In the genomic region with DNA sequence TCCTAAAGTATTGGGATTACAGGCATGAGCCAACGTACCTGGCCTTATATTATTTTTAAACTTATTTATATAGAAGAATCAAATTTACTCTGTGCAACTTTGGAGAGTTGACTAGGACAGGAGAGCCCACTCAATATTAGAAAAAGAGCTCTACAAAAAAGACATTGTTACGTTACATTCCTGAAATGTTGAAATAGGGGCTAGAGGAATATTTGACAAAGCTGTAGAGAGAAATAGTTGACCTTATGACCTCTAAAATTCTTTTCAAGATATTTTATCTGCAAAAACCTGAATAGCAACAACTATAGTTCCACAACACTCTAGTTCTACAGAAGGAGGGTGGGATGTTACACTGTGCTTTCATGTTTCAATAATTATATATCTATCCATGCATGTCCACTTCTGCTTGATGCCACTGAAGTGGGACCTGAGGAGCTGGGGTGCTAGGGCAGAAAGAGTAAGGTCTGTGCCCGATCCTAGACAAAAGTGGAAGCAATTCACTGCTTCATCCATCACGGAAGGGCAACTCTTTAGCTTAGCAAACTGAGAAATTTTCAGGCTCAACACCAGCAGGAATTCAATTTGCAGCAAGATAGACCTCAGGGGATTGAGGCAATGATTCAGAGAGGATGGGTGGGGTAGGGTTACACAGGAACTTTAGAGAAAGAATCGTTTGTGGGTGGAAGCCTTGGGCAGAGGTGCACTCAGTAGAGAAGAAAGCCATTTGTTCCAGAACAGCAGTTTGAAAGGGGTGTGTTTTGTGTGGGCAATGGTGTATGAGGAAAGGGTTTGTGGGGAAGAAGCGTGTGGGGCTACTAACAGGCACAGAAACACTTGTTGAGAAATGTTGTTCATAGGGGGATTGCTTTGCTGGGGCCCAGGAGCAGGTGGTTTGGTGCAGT, we compare ENCODE assay signal across 9 cellular contexts. TPM values are rescaled to one million over a fixed set of nuclear protein-coding genes. Genes with fewer than 3 reads are reported as not detected.
A peak's percentile ranks its signal among the peaks of the same experiment; 100 is the strongest.
DNase-seq lines count a peak whose midpoint lies in the region; ATAC-seq and TF ChIP-seq lines count a peak whose summit lies in the region.
"Had no signal": no experiment of that assay in that cellular context is flagged by ENCODE, and none has a peak within 500 bp of the region (broad histone marks: within the 10 kb centered on the region; RNA-seq: fewer than 3 reads in every experiment).

No MANE protein-coding gene starts in this region.

- peak overlapping the region; percentile 55 to 82 (median 63) for H3K27ac ChIP-seq in esophagus squamous epithelium
- peak overlapping the region in 1 of 4 donors; percentile 4 for H3K27ac ChIP-seq in Peyer's patch

- 38 to 52% methylated on average over 5 to 6 of the region's 6 CpGs for WGBS in esophagus squamous epithelium, 2 donors

- peak overlapping the region; percentile 54 for H3K4me3 ChIP-seq in NB4 (ENCODE audit: low read depth, low read length)
- H3K4me3 ChIP-seq in esophagus squamous epithelium: no peak overlapping the region
- H3K4me3 ChIP-seq in Peyer's patch: no peak overlapping the region

- peak overlapping the region in 6 of 7 donors; percentile 2 to 85 (median 47) for H3K27ac Mint-ChIP-seq in CD14-positive monocyte

- peak overlapping the region in 1 of 2 donors; percentile 43 for H3K4me3 Mint-ChIP-seq in CD14-positive monocyte

- H3K4me1 ChIP-seq in esophagus squamous epithelium: peaks cover 0 to 68% (median 11%) of the 10 kb centered on the region in 3 donors
- H3K4me1 ChIP-seq in Peyer's patch: no peaks in the 10 kb centered on the region

- no peaks in the 10 kb centered on the region for H3K36me3 ChIP-seq in esophagus squamous epithelium
- H3K36me3 ChIP-seq in Peyer's patch: no peaks in the 10 kb centered on the region

- peak; percentile 49 for ATAC-seq in GM19395 (IDR thresholded peaks at IDR 0.05; ENCODE audit: unreplicated experiment)

- H3K9me3 Mint-ChIP-seq in CD14-positive monocyte: peaks cover 0 to 2% (median 0%) of the 10 kb centered on the region in 7 donors

- H3K4me1 Mint-ChIP-seq in CD14-positive monocyte: peaks cover 64% of the 10 kb centered on the region

- DNase-seq in CD14-positive monocyte (ENCODE audit: low spot score): no peak
- DNase-seq in NB4 (ENCODE audit: low read depth): peak; percentile 98
- no peak for DNase-seq in esophagus squamous epithelium (lab: John Stamatoyannopoulos, UW)
- no peak for DNase-seq in Peyer's patch
- no peak for DNase-seq in COLO668 (lab: John Stamatoyannopoulos, UW; ENCODE audit: unreplicated experiment)
- no peak for DNase-seq in OCI-M1 (lab: John Stamatoyannopoulos, UW)
- no peak for DNase-seq in middle frontal gyrus (ENCODE audit: extremely low spot score, low spot score)
- DNase-seq: stimulated activated CD8-positive, alpha-beta memory T cell treated with anti-CD3 and anti-CD28 coated beads, Interleukin-4, amount 100 ng/mL, for 48 hours had no signal

- H3K36me3 Mint-ChIP-seq in CD14-positive monocyte: no peaks in the 10 kb centered on the region

- TF ChIP-seq CTCF in CD14-positive monocyte (IDR thresholded peaks at IDR 0.05): no peak
- no peak for TF ChIP-seq CTCF in NB4 (IDR thresholded peaks at IDR 0.05; ENCODE audit: low read depth, low read length)
- no peak for TF ChIP-seq CTCF in esophagus squamous epithelium (IDR thresholded peaks at IDR 0.05)
- no peak for TF ChIP-seq CTCF in Peyer's patch (IDR thresholded peaks at IDR 0.05)

- H3K9me3 ChIP-seq in esophagus squamous epithelium (no peaks in the 10 kb centered on the region), Peyer's patch (no peaks in the 10 kb centered on the region)

- TF ChIP-seq POLR2A in NB4 (IDR thresholded peaks at IDR 0.05; ENCODE audit: extremely low read depth, insufficient read length) (peak; percentile 47), esophagus squamous epithelium (IDR thresholded peaks at IDR 0.05) (no peak), Peyer's patch (IDR thresholded peaks at IDR 0.05) (no peak)

- intact Hi-C loops in CD14-positive monocyte (cut with micrococcal nuclease): loop anchor here in 1 of 2 donors (5.0 kb wide), 1 partner anchor 57 kb away; no protein-coding TSS in a partner anchor
- intact Hi-C loops in esophagus squamous epithelium (cut with DNase I): no loop called here

- no peaks in the 10 kb centered on the region for H3K27me3 Mint-ChIP-seq in CD14-positive monocyte (ENCODE audit: low read depth in 3 of 3)

- no peaks in the 10 kb centered on the region for H3K27me3 ChIP-seq in esophagus squamous epithelium
- no peaks in the 10 kb centered on the region for H3K27me3 ChIP-seq in Peyer's patch

RNA-seq across cellular contexts. Expression of a gene that starts 16.0 kb away (rescaled TPM):
- polyA plus RNA-seq in CD14-positive monocyte: not detected
- total RNA-seq in esophagus squamous epithelium (not detected), Peyer's patch (not detected)

RNA-seq across cellular contexts. Expression of a gene that starts 20.1 kb away (rescaled TPM):
- polyA plus RNA-seq in CD14-positive monocyte: 10 to 100 TPM; 63.2 to 67.5 TPM
- 100 to 1,000 TPM in 2 of 4 donors, 10 to 100 TPM in 2; 84.4 to 155 (median 104) TPM for total RNA-seq in esophagus squamous epithelium
- total RNA-seq in Peyer's patch: 10 to 100 TPM; 51.4 to 70.1 (median 53.7) TPM

RNA-seq across cellular contexts. Expression of a gene that starts 28.1 kb away (rescaled TPM):
- 10 to 100 TPM; 19.4 to 21.2 TPM for polyA plus RNA-seq in CD14-positive monocyte
- total RNA-seq in esophagus squamous epithelium (10 to 100 TPM; 15.8 to 25.7 (median 19.1) TPM), Peyer's patch (10 to 100 TPM; 22.3 to 60.9 (median 31.1) TPM)

RNA-seq across cellular contexts. Expression of a gene that starts 34.3 kb away (rescaled TPM):
- polyA plus RNA-seq in CD14-positive monocyte: 10 to 100 TPM; 69.7 to 85.4 TPM
- 100 to 1,000 TPM in 3 of 4 donors, 10 to 100 TPM in 1; 75.7 to 132 (median 115) TPM for total RNA-seq in esophagus squamous epithelium
- 100 to 1,000 TPM in 1 of 4 donors, 10 to 100 TPM in 3; 79.8 to 142 (median 92.0) TPM for total RNA-seq in Peyer's patch

RNA-seq across cellular contexts. Expression of a gene that starts 34.7 kb away (rescaled TPM):
- polyA plus RNA-seq in CD14-positive monocyte: 10 to 100 TPM; 34.7 to 40.0 TPM
- total RNA-seq in esophagus squamous epithelium (10 to 100 TPM; 22.3 to 41.6 (median 26.6) TPM), Peyer's patch (100 to 1,000 TPM in 3 of 4 donors, 10 to 100 TPM in 1; 58.3 to 112 (median 102) TPM)
